8 cellular contexts compared by ENCODE assay signal in the genomic region with DNA sequence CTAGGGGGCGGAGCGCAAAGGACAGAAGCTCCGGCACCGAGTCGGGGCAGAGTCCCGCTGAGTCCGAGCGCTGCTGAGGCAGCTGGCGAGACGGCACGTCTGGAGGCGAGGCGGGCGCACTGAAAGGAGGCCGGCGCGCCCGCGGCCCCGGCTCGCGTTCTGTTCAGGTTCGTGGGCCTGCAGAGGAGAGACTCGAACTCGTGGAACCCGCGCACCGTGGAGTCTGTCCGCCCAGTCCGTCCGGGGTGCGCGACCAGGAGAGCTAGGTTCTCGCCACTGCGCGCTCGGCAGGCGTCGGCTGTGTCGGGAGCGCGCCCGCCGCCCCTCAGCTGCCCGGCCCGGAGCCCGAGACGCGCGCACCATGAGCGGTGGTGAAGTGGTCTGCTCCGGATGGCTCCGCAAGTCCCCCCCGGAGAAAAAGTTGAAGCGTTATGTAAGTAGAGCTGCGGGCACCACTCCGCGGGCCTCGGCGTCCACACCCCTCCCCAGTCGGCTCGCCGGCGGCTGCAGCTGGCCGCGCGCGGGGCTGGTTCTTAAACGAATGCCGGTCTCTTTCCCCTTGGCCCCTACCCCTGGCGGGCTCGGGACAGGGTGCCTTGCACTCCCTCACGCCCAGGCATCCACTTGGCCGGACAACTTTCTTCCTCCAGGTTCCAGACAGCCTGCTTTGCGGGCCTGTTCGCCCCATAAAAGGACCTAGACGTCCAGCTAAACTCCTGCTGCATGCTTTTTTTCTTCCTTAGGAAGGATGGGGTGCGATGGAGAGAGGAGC. TPM values are rescaled to one million over a fixed set of nuclear protein-coding genes. Genes with fewer than 3 reads are reported as not detected.
A peak's percentile ranks its signal among the peaks of the same experiment; 100 is the strongest.
DNase-seq lines count a peak whose midpoint lies in the region; ATAC-seq and TF ChIP-seq lines count a peak whose summit lies in the region.

A gene (plus strand): TSS at position 49 of the 772 bp plus-strand sequence. CDS start 313 bp downstream, at position 362.

- no peaks in the 10 kb centered on the region for H3K9me3 ChIP-seq in HUES48 (ENCODE audit: control insufficient read depth, insufficient read depth, low read length)
- H3K9me3 ChIP-seq in left lung, result no peaks in the 10 kb centered on the region

- H3K4me3 ChIP-seq in HUES48 (ENCODE audit: low read depth, low read length) (peak within 1 kb of the TSS; percentile 94), coronary artery (peak within 1 kb of the TSS; percentile 97), left lung (peak within 1 kb of the TSS; percentile 86 to 90)

- TF ChIP-seq CTCF in coronary artery (IDR thresholded peaks at IDR 0.05) (no peak), left lung (IDR thresholded peaks at IDR 0.05) (no peak)

- peaks cover 39% of the 10 kb centered on the region for H3K27me3 Mint-ChIP-seq in stimulated activated memory B cell treated with anti-CD40 and anti-IgM and Interleukin-4, amounts not matched to agents 10 μg/mL and 1 μg/mL and 100 μg/mL, for 72 hours

- H3K36me3 ChIP-seq in HUES48 (ENCODE audit: control insufficient read depth, insufficient read depth, low read length), result no peaks in the 10 kb centered on the region
- H3K36me3 ChIP-seq in left lung, result no peaks in the 10 kb centered on the region

- intact Hi-C loops in left lung (cut with DNase I), result no loop called here

- H3K9ac ChIP-seq in HUES48 (ENCODE audit: low read depth, low read length), result peak within 1 kb of the TSS; percentile 74

- DNase-seq in SIG-M5 treated with dmso at 0.1 percent for 504 hours (lab: John Stamatoyannopoulos, UW; ENCODE audit: unreplicated experiment) (peak; percentile 23), SIG-M5 (lab: John Stamatoyannopoulos, UW) (no peak), coronary artery (ENCODE audit: low spot score) (no peak), left lung (peak; percentile 53 to 93)

- no peaks in the 10 kb centered on the region for H3K9me3 Mint-ChIP-seq in stimulated activated memory B cell treated with anti-CD40 and anti-IgM and Interleukin-4, amounts not matched to agents 10 μg/mL and 1 μg/mL and 100 μg/mL, for 72 hours

- peak within 1 kb of the TSS; percentile 90 for H3K4me3 Mint-ChIP-seq in stimulated activated memory B cell treated with anti-CD40 and anti-IgM and Interleukin-4, amounts not matched to agents 10 μg/mL and 1 μg/mL and 100 μg/mL, for 72 hours

- H3K4me1 ChIP-seq in HUES48 (ENCODE audit: control insufficient read depth, insufficient read depth, low read length) (no peaks in the 10 kb centered on the region), left lung (peaks cover 0 to 40% of the 10 kb centered on the region in 2 donors)

- H3K27ac ChIP-seq in HUES48 (ENCODE audit: low read depth, low read length) (peak within 1 kb of the TSS; percentile 98), coronary artery (peak within 1 kb of the TSS; percentile 98), left lung (peak within 1 kb of the TSS; percentile 92 to 96)

- H3K4me1 Mint-ChIP-seq in stimulated activated memory B cell treated with anti-CD40 and anti-IgM and Interleukin-4, amounts not matched to agents 10 μg/mL and 1 μg/mL and 100 μg/mL, for 72 hours, result peaks cover 9% of the 10 kb centered on the region

- H3K36me3 Mint-ChIP-seq in stimulated activated memory B cell treated with anti-CD40 and anti-IgM and Interleukin-4, amounts not matched to agents 10 μg/mL and 1 μg/mL and 100 μg/mL, for 72 hours, result no peaks in the 10 kb centered on the region

- H3K27ac Mint-ChIP-seq in stimulated activated memory B cell treated with anti-CD40 and anti-IgM and Interleukin-4, amounts not matched to agents 10 μg/mL and 1 μg/mL and 100 μg/mL, for 72 hours, result peak within 1 kb of the TSS; percentile 42

- no peaks in the 10 kb centered on the region for H3K27me3 ChIP-seq in HUES48 (ENCODE audit: control insufficient read depth, insufficient read depth, low read length)
- H3K27me3 ChIP-seq in left lung, result peaks cover 0 to 10% of the 10 kb centered on the region in 2 donors

- peak; percentile 79 for ATAC-seq in GM21526 (IDR thresholded peaks at IDR 0.05; ENCODE audit: low FRiP score, unreplicated experiment)
- ATAC-seq in SK-N-SH treated with all-trans-retinoic acid at 6 μM for 48 hours, result peak; percentile 75
- ATAC-seq in left lung, result peak; percentile 69
- peak; percentile 86 for ATAC-seq in stimulated activated memory B cell treated with anti-CD40 and anti-IgM and Interleukin-4, amounts not matched to agents 10 μg/mL and 1 μg/mL and 100 μg/mL, for 72 hours

TF ChIP-seq in SK-N-SH treated with all-trans-retinoic acid at 6 μM for 48 hours, 23 proteins besides CTCF, POLR2A, EP300 and RAD21:
- TF ChIP-seq, protein P1, sequence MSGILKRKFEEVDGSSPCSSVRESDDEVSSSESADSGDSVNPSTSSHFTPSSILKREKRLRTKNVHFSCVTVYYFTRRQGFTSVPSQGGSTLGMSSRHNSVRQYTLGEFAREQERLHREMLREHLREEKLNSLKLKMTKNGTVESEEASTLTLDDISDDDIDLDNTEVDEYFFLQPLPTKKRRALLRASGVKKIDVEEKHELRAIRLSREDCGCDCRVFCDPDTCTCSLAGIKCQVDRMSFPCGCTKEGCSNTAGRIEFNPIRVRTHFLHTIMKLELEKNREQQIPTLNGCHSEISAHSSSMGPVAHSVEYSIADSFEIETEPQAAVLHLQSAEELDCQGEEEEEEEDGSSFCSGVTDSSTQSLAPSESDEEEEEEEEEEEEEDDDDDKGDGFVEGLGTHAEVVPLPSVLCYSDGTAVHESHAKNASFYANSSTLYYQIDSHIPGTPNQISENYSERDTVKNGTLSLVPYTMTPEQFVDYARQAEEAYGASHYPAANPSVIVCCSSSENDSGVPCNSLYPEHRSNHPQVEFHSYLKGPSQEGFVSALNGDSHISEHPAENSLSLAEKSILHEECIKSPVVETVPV (CRISPR knock-in tag; IDR thresholded peaks at IDR 0.05), result no peak
- TF ChIP-seq ZFP3 (CRISPR knock-in tag; IDR thresholded peaks at IDR 0.05) (peak; percentile 34; the same call in 1 of the 2 replicates), CSDC2 (CRISPR knock-in tag; IDR thresholded peaks at IDR 0.05) (0 out of 2 replicates have a peak, but pooled peaks have one; percentile 56), OSR1 (CRISPR knock-in tag; IDR thresholded peaks at IDR 0.05) (no peak), ZFP30 (CRISPR knock-in tag; IDR thresholded peaks at IDR 0.05) (no peak)
- TF ChIP-seq, protein P2, sequence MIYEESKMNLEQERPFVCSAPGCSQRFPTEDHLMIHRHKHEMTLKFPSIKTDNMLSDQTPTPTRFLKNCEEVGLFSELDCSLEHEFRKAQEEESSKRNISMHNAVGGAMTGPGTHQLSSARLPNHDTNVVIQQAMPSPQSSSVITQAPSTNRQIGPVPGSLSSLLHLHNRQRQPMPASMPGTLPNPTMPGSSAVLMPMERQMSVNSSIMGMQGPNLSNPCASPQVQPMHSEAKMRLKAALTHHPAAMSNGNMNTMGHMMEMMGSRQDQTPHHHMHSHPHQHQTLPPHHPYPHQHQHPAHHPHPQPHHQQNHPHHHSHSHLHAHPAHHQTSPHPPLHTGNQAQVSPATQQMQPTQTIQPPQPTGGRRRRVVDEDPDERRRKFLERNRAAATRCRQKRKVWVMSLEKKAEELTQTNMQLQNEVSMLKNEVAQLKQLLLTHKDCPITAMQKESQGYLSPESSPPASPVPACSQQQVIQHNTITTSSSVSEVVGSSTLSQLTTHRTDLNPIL (CRISPR knock-in tag; IDR thresholded peaks at IDR 0.05; ENCODE audit: low read depth), result no peak

RNA-seq across cellular contexts. Expression of the gene that starts here (rescaled TPM):
- 10 to 100 TPM; 43.5 to 54.1 TPM for total RNA-seq in left lung

Comparison
In these comparisons a context has a peak if more than half of its experiments do, and no peak if none do; other contexts are left out.
1. DNase-seq: peak in SIG-M5 treated with dmso at 0.1 percent for 504 hours (single experiment) and left lung (2 of 2); none in SIG-M5 (single experiment) and coronary artery (single experiment).
2. Peak in every context shown above with its lines, with median percentiles within 50 percentile points of each other: ATAC-seq, H3K27ac ChIP-seq and H3K4me3 ChIP-seq.